Comparison of ENCODE assay signal across 8 cellular contexts in the genomic region with DNA sequence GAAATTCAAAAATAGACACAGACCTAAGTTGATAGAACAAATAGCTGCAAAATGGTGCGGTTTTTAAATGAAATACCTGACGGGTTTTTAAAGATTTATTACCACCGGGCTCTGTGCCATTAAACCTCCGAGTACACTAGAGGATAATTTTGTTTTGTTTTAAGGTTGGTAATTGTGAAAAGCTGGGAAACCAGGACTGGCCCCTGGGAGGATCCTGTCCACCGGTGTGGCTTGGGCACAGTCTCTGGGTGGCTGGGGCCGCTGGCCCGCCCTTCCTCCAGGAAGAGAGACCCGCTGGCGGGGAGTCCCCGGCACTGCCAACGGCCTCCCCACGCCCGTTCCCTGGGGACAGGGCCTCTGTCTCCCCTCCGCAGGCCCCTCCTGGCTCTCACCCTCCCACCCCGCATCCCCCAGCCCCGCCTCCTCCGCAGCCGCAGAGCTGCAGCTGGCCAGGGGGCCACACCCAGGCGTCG. TPM values are rescaled to one million over a fixed set of nuclear protein-coding genes. Genes with fewer than 3 reads are reported as not detected.
DNase-seq lines count a peak whose midpoint lies in the region; ATAC-seq and TF ChIP-seq lines count a peak whose summit lies in the region.

No MANE protein-coding gene starts in this region.

- H2AK5ac ChIP-seq in mesenchymal stem cell (ENCODE audit: low read length, severe bottlenecking), result no peak overlapping the region

- H4K8ac ChIP-seq in mesenchymal stem cell (ENCODE audit: low read length), result peak overlapping the region; percentile 87

- no peaks in the 10 kb centered on the region for H3K27me3 ChIP-seq in breast epithelium
- H3K27me3 ChIP-seq in mesenchymal stem cell (ENCODE audit: control insufficient read depth in 1 of 2, insufficient read depth in 1 of 2, low read length in 2 of 2), result peaks cover 0 to 72% of the 10 kb centered on the region in 2 experiments

- H3K18ac ChIP-seq in mesenchymal stem cell (ENCODE audit: low read depth in 1 of 2, low read length in 2 of 2), result peak overlapping the region; percentile 52 to 67

- TF ChIP-seq CTCF in breast epithelium (IDR thresholded peaks at IDR 0.05), result no peak

- H3K4me1 ChIP-seq in breast epithelium, result peaks cover 0 to 5% of the 10 kb centered on the region in 2 donors
- H3K4me1 ChIP-seq in mesenchymal stem cell (ENCODE audit: control insufficient read depth, insufficient read depth, low read depth, low read length), result peaks cover 23% of the 10 kb centered on the region

- peak overlapping the region; percentile 76 for H3K4me2 ChIP-seq in mesenchymal stem cell (ENCODE audit: low read length, poor library complexity, severe bottlenecking)

- no peaks in the 10 kb centered on the region for H3K79me1 ChIP-seq in mesenchymal stem cell (replicated peaks; ENCODE audit: low read length, poor library complexity, severe bottlenecking)

- H3K4me3 ChIP-seq in breast epithelium, result peak overlapping the region; percentile 54 to 83 (median 55)
- peak overlapping the region; percentile 57 to 62 for H3K4me3 ChIP-seq in mesenchymal stem cell (ENCODE audit: insufficient read depth in 1 of 2, low read depth in 1 of 2, low read length in 2 of 2)

- TF ChIP-seq POLR2A in breast epithelium (IDR thresholded peaks at IDR 0.05), result no peak

- H3K23ac ChIP-seq in mesenchymal stem cell (ENCODE audit: low read length in 2 of 2), result no peak overlapping the region

- peak overlapping the region in 1 of 2 experiments; percentile 40 for H2BK12ac ChIP-seq in mesenchymal stem cell (ENCODE audit: low read length in 2 of 2)

- 1% methylated on average over 13 of the region's 20 CpGs for WGBS in mesenchymal stem cell

- peak overlapping the region; percentile 33 for H2AFZ ChIP-seq in mesenchymal stem cell (ENCODE audit: low read depth, low read length)

- H2BK5ac ChIP-seq in mesenchymal stem cell (ENCODE audit: low read depth, low read length, poor library complexity, severe bottlenecking), result no peak overlapping the region

- peak overlapping the region; percentile 82 for H2BK120ac ChIP-seq in mesenchymal stem cell (ENCODE audit: low read depth, low read length)

- H4K91ac ChIP-seq in mesenchymal stem cell (ENCODE audit: low read length), result peak overlapping the region; percentile 70

- DNase-seq in EH (ENCODE audit: low read depth), result peak; percentile 25
- DNase-seq in NCI-H146 treated with DMSO at 0.1 percent for 48 hours (lab: John Stamatoyannopoulos, UW; ENCODE audit: unreplicated experiment), result peak; percentile 50
- no peak for DNase-seq in breast epithelium (ENCODE audit: low spot score in 2 of 2)
- DNase-seq in mesenchymal stem cell, result peak; percentile 29
- DNase-seq in NCI-H128 (lab: John Stamatoyannopoulos, UW; ENCODE audit: unreplicated experiment), result no peak
- no peak for DNase-seq in dedifferentiated amniotic fluid mesenchymal stem cell (ENCODE audit: extremely low spot score)
- DNase-seq in GM19240 (ENCODE audit: insufficient read length, low spot score), result no peak

- no peak overlapping the region for H3K14ac ChIP-seq in mesenchymal stem cell (ENCODE audit: low read length in 2 of 2)

- peak overlapping the region; percentile 68 for H2BK15ac ChIP-seq in mesenchymal stem cell (ENCODE audit: low read depth, poor library complexity, severe bottlenecking)

- H3K9me3 ChIP-seq in breast epithelium (no peaks in the 10 kb centered on the region), mesenchymal stem cell (ENCODE audit: control insufficient read depth, low read length) (no peaks in the 10 kb centered on the region)

- H3K9ac ChIP-seq in mesenchymal stem cell (ENCODE audit: low read length), result peak overlapping the region; percentile 40

- H3K36me3 ChIP-seq in breast epithelium (no peaks in the 10 kb centered on the region), mesenchymal stem cell (ENCODE audit: control insufficient read depth in 1 of 2, insufficient read depth in 2 of 2, low read depth in 1 of 2, low read length in 2 of 2) (no peaks in the 10 kb centered on the region)

- peak overlapping the region; percentile 25 to 69 for H3K27ac ChIP-seq in breast epithelium
- H3K27ac ChIP-seq in mesenchymal stem cell (ENCODE audit: low read length, poor library complexity, severe bottlenecking), result no peak overlapping the region

- intact Hi-C loops in breast epithelium (cut with DNase I; ENCODE audit: low total_unique reads), result no loop called here

- H3K4ac ChIP-seq in mesenchymal stem cell (ENCODE audit: low read depth in 1 of 2, low read length in 2 of 2), result no peak overlapping the region

- peak; percentile 47 for ATAC-seq in GM21737 (IDR thresholded peaks at IDR 0.05; ENCODE audit: unreplicated experiment)

RNA-seq across cellular contexts. Expression of a gene that starts 13.8 kb away (rescaled TPM):
- total RNA-seq in breast epithelium, result 1 to 10 TPM in 2 of 3 donors, under 1 TPM in 1; 0.98 to 8.8 (median 2.8) TPM
- polyA plus RNA-seq in mesenchymal stem cell (2013, experiment 1 of 2), result 0.03 TPM
- not detected for polyA plus RNA-seq in mesenchymal stem cell (2013, experiment 2 of 2)

RNA-seq across cellular contexts. Expression of a gene that starts 37.8 kb away (rescaled TPM):
- under 1 TPM; 0.16 to 0.59 (median 0.33) TPM for total RNA-seq in breast epithelium
- polyA plus RNA-seq in mesenchymal stem cell (2013, experiment 1 of 2), result not detected
- polyA plus RNA-seq in mesenchymal stem cell (2013, experiment 2 of 2), result not detected

RNA-seq across cellular contexts. Expression of a gene that starts 37.8 kb away (rescaled TPM):
- under 1 TPM in 1 of 3 donors, not detected in 2; 0.16 TPM for total RNA-seq in breast epithelium
- polyA plus RNA-seq in mesenchymal stem cell (2013, experiment 1 of 2), result not detected
- polyA plus RNA-seq in mesenchymal stem cell (2013, experiment 2 of 2), result 0.03 TPM

Comparison
In these comparisons a context has a peak if more than half of its experiments do, and no peak if none do; other contexts are left out.
1. DNase-seq: peak in EH (single experiment), NCI-H146 treated with DMSO at 0.1 percent for 48 hours (single experiment) and mesenchymal stem cell (single experiment); none in breast epithelium (0 of 2), NCI-H128 (single experiment), dedifferentiated amniotic fluid mesenchymal stem cell (single experiment) and GM19240 (single experiment).